In the genomic region with DNA sequence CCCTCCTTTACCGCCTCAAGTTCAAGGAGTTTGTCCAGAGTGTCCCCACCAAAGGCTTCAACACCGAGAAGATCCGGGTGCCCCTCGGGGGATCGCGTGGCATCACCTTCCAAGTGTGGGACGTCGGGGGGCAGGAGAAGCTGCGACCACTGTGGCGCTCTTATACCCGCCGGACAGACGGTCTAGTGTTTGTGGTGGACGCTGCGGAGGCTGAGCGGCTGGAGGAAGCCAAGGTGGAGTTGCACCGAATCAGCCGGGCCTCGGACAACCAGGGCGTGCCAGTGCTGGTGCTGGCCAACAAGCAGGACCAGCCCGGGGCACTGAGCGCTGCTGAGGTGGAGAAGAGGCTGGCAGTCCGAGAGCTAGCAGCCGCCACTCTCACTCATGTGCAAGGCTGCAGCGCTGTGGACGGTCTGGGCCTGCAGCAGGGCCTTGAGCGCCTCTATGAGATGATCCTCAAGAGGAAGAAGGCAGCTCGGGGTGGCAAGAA, we compare ENCODE assay signal across 8 cellular contexts. TPM values are rescaled to one million over a fixed set of nuclear protein-coding genes. Genes with fewer than 3 reads are reported as not detected.
DNase-seq lines count a peak whose midpoint lies in the region; ATAC-seq and TF ChIP-seq lines count a peak whose summit lies in the region.

No MANE protein-coding gene starts in this region.

- H3K9ac ChIP-seq in mucosa of rectum (ENCODE audit: low read depth in 1 of 2, low read length in 2 of 2) = no peak overlapping the region

- H3K27me3 ChIP-seq in mucosa of rectum (ENCODE audit: control insufficient read depth in 2 of 2, insufficient read depth in 2 of 2, low read length in 2 of 2) (no peaks in the 10 kb centered on the region), uterus (no peaks in the 10 kb centered on the region)

- H3K36me3 Mint-ChIP-seq in dendritic cell treated with granulocyte-macrophage colony-stimulating factor and Interleukin-4, amounts not matched to agents 40 ng/mL and 50 ng/mL, for 4 days (ENCODE audit: low read depth) = peaks cover 23% of the 10 kb centered on the region

- H3K4me1 ChIP-seq in mucosa of rectum (ENCODE audit: control insufficient read depth in 2 of 2, insufficient read depth in 2 of 2, low read length in 2 of 2) = peaks cover 5 to 7% of the 10 kb centered on the region in 2 donors
- H3K4me1 ChIP-seq in uterus = no peaks in the 10 kb centered on the region

- peaks cover 9% of the 10 kb centered on the region for H3K27me3 Mint-ChIP-seq in dendritic cell treated with granulocyte-macrophage colony-stimulating factor and Interleukin-4, amounts not matched to agents 40 ng/mL and 50 ng/mL, for 4 days

- TF ChIP-seq CTCF in uterus (IDR thresholded peaks at IDR 0.05) = no peak

- peak overlapping the region; percentile 89 for H3K4me3 Mint-ChIP-seq in dendritic cell treated with granulocyte-macrophage colony-stimulating factor and Interleukin-4, amounts not matched to agents 40 ng/mL and 50 ng/mL, for 4 days

- no peak for TF ChIP-seq POLR2A in uterus (IDR thresholded peaks at IDR 0.05)

- H3K9me3 ChIP-seq in mucosa of rectum (ENCODE audit: control insufficient read depth in 2 of 2, low read length in 2 of 2) (no peaks in the 10 kb centered on the region), uterus (no peaks in the 10 kb centered on the region)

- H3K27ac ChIP-seq in mucosa of rectum (ENCODE audit: low read depth in 2 of 2, low read length in 2 of 2) (peak overlapping the region in 1 of 2 donors; percentile 80), uterus (peak overlapping the region; percentile 89 to 91)

- H3K9me3 Mint-ChIP-seq in dendritic cell treated with granulocyte-macrophage colony-stimulating factor and Interleukin-4, amounts not matched to agents 40 ng/mL and 50 ng/mL, for 4 days = no peaks in the 10 kb centered on the region

- no peaks in the 10 kb centered on the region for H3K36me3 ChIP-seq in mucosa of rectum (ENCODE audit: control insufficient read depth in 2 of 2, insufficient read depth in 2 of 2, low read length in 2 of 2)
- no peaks in the 10 kb centered on the region for H3K36me3 ChIP-seq in uterus

- peak; percentile 48 for DNase-seq in Right ventricle myocardium superior
- DNase-seq in cardiac septum (ENCODE audit: low spot score) = no peak
- DNase-seq in uterus = no peak
- no peak for DNase-seq in NCI-H187 treated with DMSO at 0.1 percent for 48 hours (lab: John Stamatoyannopoulos, UW)
- DNase-seq in dermis blood vessel endothelial cell = no peak
- no peak for DNase-seq in midbrain (lab: John Stamatoyannopoulos, UW)

- H3K4me3 ChIP-seq in mucosa of rectum (ENCODE audit: low read length in 2 of 2) = peak overlapping the region; percentile 78 to 84
- peak overlapping the region; percentile 91 to 96 for H3K4me3 ChIP-seq in uterus

- peak overlapping the region; percentile 94 for H3K27ac Mint-ChIP-seq in dendritic cell treated with granulocyte-macrophage colony-stimulating factor and Interleukin-4, amounts not matched to agents 40 ng/mL and 50 ng/mL, for 4 days

- H3K4me1 Mint-ChIP-seq in dendritic cell treated with granulocyte-macrophage colony-stimulating factor and Interleukin-4, amounts not matched to agents 40 ng/mL and 50 ng/mL, for 4 days (ENCODE audit: low read depth) = peaks cover 72% of the 10 kb centered on the region

- peak; percentile 8 for ATAC-seq in Right ventricle myocardium superior (ENCODE audit: poor library complexity)

- intact Hi-C loops in Right ventricle myocardium superior (cut with DNase I) = no loop called here
- intact Hi-C loops in cardiac septum (cut with DNase I) = no loop called here
- intact Hi-C loops in dendritic cell treated with granulocyte-macrophage colony-stimulating factor and Interleukin-4, amounts not matched to agents 40 ng/mL and 50 ng/mL, for 4 days (cut with micrococcal nuclease) = no loop called here
- intact Hi-C loops in uterus (cut with DNase I; ENCODE audit: low total_unique reads) = no loop called here

RNA-seq across cellular contexts. Expression of gene ARL4D, which starts 1.1 kb away (rescaled TPM):
- 7.0 TPM for total RNA-seq in Right ventricle myocardium superior
- total RNA-seq in cardiac septum = 4.4 TPM
- total RNA-seq in uterus = 10 to 100 TPM; 19.1 to 33.2 (median 25.7) TPM
- 0.93 and 1.4 TPM in 2 replicates for total RNA-seq in dermis blood vessel endothelial cell
